In the genomic region with DNA sequence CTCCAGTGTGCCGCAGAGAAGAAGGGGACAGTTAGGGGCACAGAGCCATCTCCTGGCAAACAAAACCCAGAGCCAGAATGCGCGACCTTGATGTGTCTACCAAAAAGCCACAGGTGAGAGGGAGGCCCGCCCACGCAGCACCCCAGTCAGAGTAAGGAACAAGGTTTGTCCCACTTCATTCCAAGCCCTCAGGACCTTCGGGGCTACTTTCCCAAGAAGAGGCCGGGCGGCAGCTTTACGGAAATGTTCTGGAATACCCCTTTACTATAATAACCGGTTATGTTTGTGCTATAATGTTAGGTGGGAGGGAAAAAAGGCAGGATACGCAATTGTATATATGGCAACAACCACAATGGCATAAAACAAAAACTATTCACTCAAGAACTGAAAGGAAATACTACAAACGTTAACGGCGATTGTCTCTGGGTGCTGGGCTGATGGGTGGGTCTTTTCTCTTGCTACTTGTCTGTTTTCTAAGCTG, we compare ENCODE assay signal across 10 cellular contexts.
DNase-seq lines count a peak whose midpoint lies in the region; ATAC-seq and TF ChIP-seq lines count a peak whose summit lies in the region.
"Had no signal": no experiment of that assay in that cellular context is flagged by ENCODE, and none has a peak within 500 bp of the region (broad histone marks: within the 10 kb centered on the region; RNA-seq: fewer than 3 reads in every experiment).

No MANE protein-coding gene starts in this region.

- peak; percentile 82 for DNase-seq in activated CD8-positive, alpha-beta memory T cell treated with anti-CD3 and anti-CD28 coated beads, Interleukin-2, amount 50 U/mL, for 48 hours
- peak; percentile 61 for DNase-seq in effector CD8-positive, alpha-beta T cell (lab: John Stamatoyannopoulos, UW)
- peak; percentile 62 to 64 for DNase-seq in stimulated activated CD8-positive, alpha-beta memory T cell treated with anti-CD3 and anti-CD28 coated beads, Interleukin-7, amount 100 ng/mL, for 4 hours (ENCODE audit: low read depth in 2 of 2)
- no peak for DNase-seq in iPS-NIHi11 (ENCODE audit: low spot score)
- DNase-seq in NAMALWA (ENCODE audit: low spot score), result no peak
- DNase-seq in RWPE1 (ENCODE audit: low spot score), result no peak
- DNase-seq: MV-4-11, uterus had no signal

- CTCF ChIA-PET in RWPE1 (lab: Yijun Ruan, JAX), result no interaction called here

- no peak overlapping the region; the same call in 1 of the 2 replicates for H3K9ac ChIP-seq in OCI-LY1 (ENCODE audit: low read length)

- no peak; the same call in 1 of the 2 replicates for TF ChIP-seq CTCF in OCI-LY1 (IDR thresholded peaks at IDR 0.05; ENCODE audit: low read length)
- no peak for TF ChIP-seq CTCF in RWPE1 (conservative IDR thresholded peaks at IDR 0.05; ENCODE audit: low read depth)

- no peak for ATAC-seq in HG03571 (IDR thresholded peaks at IDR 0.05; ENCODE audit: unreplicated experiment)

- H3K9me2 ChIP-seq in OCI-LY1 (ENCODE audit: low read depth, low read length), result no peaks in the 10 kb centered on the region

- H3K4me3 ChIP-seq in OCI-LY1 (ENCODE audit: low read depth, low read length, poor library complexity, severe bottlenecking), result no peak overlapping the region
- H3K4me3 ChIP-seq: uterus had no signal

- no peak overlapping the region for H2AFZ ChIP-seq in OCI-LY1 (ENCODE audit: low read length)

- no peaks in the 10 kb centered on the region for H3K9me3 ChIP-seq in OCI-LY1 (ENCODE audit: low read length)
- H3K9me3 ChIP-seq: uterus had no signal

- H3K27ac ChIP-seq in OCI-LY1 (ENCODE audit: low read depth, low read length, poor library complexity, severe bottlenecking), result peak overlapping the region; percentile 37
- H3K27ac ChIP-seq in RWPE1, result no peak overlapping the region

- H3K79me2 ChIP-seq in OCI-LY1 (ENCODE audit: insufficient read depth, low read length), result peaks cover 95% of the 10 kb centered on the region

- no peaks in the 10 kb centered on the region; the same call in 1 of the 2 replicates for H3F3A ChIP-seq in OCI-LY1 (ENCODE audit: insufficient read depth, low read length)

- H3K4me2 ChIP-seq in OCI-LY1 (ENCODE audit: low read length), result peak overlapping the region; percentile 22; the same call in 1 of the 2 replicates

- no peaks in the 10 kb centered on the region for H4K20me1 ChIP-seq in OCI-LY1 (ENCODE audit: insufficient read depth, low read length)

- H3K36me3 ChIP-seq in OCI-LY1 (ENCODE audit: insufficient read depth, low read length), result peaks cover 62% of the 10 kb centered on the region
- H3K36me3 ChIP-seq: uterus had no signal

- no peaks in the 10 kb centered on the region for H3K27me3 ChIP-seq in OCI-LY1 (ENCODE audit: insufficient read depth, low read length)
- H3K27me3 ChIP-seq: uterus had no signal

- peaks cover 94% of the 10 kb centered on the region for H3K4me1 ChIP-seq in OCI-LY1 (ENCODE audit: insufficient read depth, low read length, severe bottlenecking)
- H3K4me1 ChIP-seq: uterus had no signal

- POLR2A ChIA-PET in RWPE1 (lab: Yijun Ruan, JAX; ENCODE audit: low non-redundant PET), result no interaction called here

Comparison
In these comparisons a context has a peak if more than half of its experiments do, and no peak if none do; other contexts are left out.
1. DNase-seq: peak in activated CD8-positive, alpha-beta memory T cell treated with anti-CD3 and anti-CD28 coated beads, Interleukin-2, amount 50 U/mL, for 48 hours (single experiment), effector CD8-positive, alpha-beta T cell (single experiment) and stimulated activated CD8-positive, alpha-beta memory T cell treated with anti-CD3 and anti-CD28 coated beads, Interleukin-7, amount 100 ng/mL, for 4 hours (2 of 2); none in iPS-NIHi11 (single experiment), NAMALWA (single experiment) and RWPE1 (single experiment).